Comparison of ENCODE assay signal across 17 cellular contexts in the genomic region with DNA sequence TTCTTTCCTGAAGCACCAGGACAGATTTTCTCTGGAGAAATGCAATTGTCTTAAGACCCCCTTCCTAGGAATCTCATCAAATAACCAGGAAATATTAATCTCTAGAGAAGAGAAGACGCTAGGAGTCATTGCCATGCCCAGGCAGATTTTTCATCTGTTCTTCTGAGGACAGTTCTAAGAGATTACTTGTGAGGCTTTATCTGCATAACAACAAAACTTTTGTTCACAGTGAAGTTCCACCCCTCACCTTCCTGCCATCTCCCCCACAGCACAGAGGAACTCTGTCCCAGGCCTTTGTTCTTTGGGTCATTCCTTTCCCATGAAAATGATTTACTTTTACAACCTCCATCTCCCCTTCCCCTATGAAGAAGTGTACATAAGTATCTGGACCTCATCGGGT.
"Had no signal": no experiment of that assay in that cellular context is flagged by ENCODE, and none has a peak within 500 bp of the region (broad histone marks: within the 10 kb centered on the region; RNA-seq: fewer than 3 reads in every experiment).

No MANE protein-coding gene starts in this region.

- H3K27me3 ChIP-seq: gastrocnemius medialis, sigmoid colon, testis had no signal

- H3K9me3 ChIP-seq: testis had no signal

- H3K4me3 ChIP-seq: esophagus muscularis mucosa, gastrocnemius medialis, sigmoid colon, skin epidermis, testis, tibial nerve had no signal

- H3K27ac ChIP-seq: epithelial cell of prostate, esophagus muscularis mucosa, gastrocnemius medialis, sigmoid colon, skin epidermis, testis, tibial nerve had no signal

- H3K4me1 ChIP-seq: esophagus muscularis mucosa, gastrocnemius medialis, tibial nerve had no signal

- H3K27ac Mint-ChIP-seq: naive B cell; nephron; stimulated activated naive B cell treated with anti-CD40 and anti-IgM and Interleukin-4, amounts not matched to agents 10 μg/mL and 1 μg/mL and 100 μg/mL, for 72 hours; stimulated activated naive CD8-positive, alpha-beta T cell treated with anti-CD3 and anti-CD28 coated beads, Interleukin-15, amount 100 ng/mL, for 72 hours had no signal

- H3K4me1 Mint-ChIP-seq: naive B cell; stimulated activated naive B cell treated with anti-CD40 and anti-IgM and Interleukin-4, amounts not matched to agents 10 μg/mL and 1 μg/mL and 100 μg/mL, for 72 hours; stimulated activated naive CD8-positive, alpha-beta T cell treated with anti-CD3 and anti-CD28 coated beads, Interleukin-15, amount 100 ng/mL, for 72 hours had no signal

- H3K36me3 ChIP-seq: esophagus muscularis mucosa, gastrocnemius medialis, sigmoid colon, tibial nerve had no signal

- H3K4me3 Mint-ChIP-seq: naive B cell; nephron; stimulated activated naive B cell treated with anti-CD40 and anti-IgM and Interleukin-4, amounts not matched to agents 10 μg/mL and 1 μg/mL and 100 μg/mL, for 72 hours; stimulated activated naive CD8-positive, alpha-beta T cell treated with anti-CD3 and anti-CD28 coated beads, Interleukin-15, amount 100 ng/mL, for 72 hours had no signal

- ATAC-seq: gastrocnemius medialis; stimulated activated naive B cell treated with anti-CD40 and anti-IgM and Interleukin-4, amounts not matched to agents 10 μg/mL and 1 μg/mL and 100 μg/mL, for 72 hours; stimulated activated naive CD8-positive, alpha-beta T cell treated with anti-CD3 and anti-CD28 coated beads, Interleukin-15, amount 100 ng/mL, for 72 hours had no signal

- H3K27me3 Mint-ChIP-seq: stimulated activated naive CD8-positive, alpha-beta T cell treated with anti-CD3 and anti-CD28 coated beads, Interleukin-15, amount 100 ng/mL, for 72 hours had no signal

- DNase-seq: effector memory CD4-positive, alpha-beta T cell; gastrocnemius medialis; kidney glomerular epithelial cell; mesendoderm; naive B cell; posterior cingulate gyrus; sigmoid colon; stimulated activated CD4-positive, alpha-beta T cell treated with anti-CD3 and anti-CD28 coated beads, Interleukin-2, amount 100 ng/mL, for 24 hours; stimulated activated CD4-positive, alpha-beta T cell treated with anti-CD3 and anti-CD28 coated beads, Interleukin-4, amount 100 ng/mL, for 4 hours; stimulated activated naive B cell treated with anti-CD40 and anti-IgM and Interleukin-4, amounts not matched to agents 10 μg/mL and 1 μg/mL and 100 μg/mL, for 72 hours; stimulated activated naive CD8-positive, alpha-beta T cell treated with anti-CD3 and anti-CD28 coated beads, Interleukin-15, amount 100 ng/mL, for 72 hours had no signal
